Comparison of ENCODE assay signal across 19 cellular contexts in genomic region chr15:77081971-77082370, GRCh38. TPM values are rescaled to one million over a fixed set of nuclear protein-coding genes. Genes with fewer than 3 reads are reported as not detected.
A peak's percentile ranks its signal among the peaks of the same experiment; 100 is the strongest.
DNase-seq lines count a peak whose midpoint lies in the region; ATAC-seq, FAIRE-seq and TF ChIP-seq lines count a peak whose summit lies in the region.
"Had no signal": no experiment of that assay in that cellular context is flagged by ENCODE, and none has a peak within 500 bp of the region (broad histone marks: within the 10 kb centered on the region; RNA-seq: fewer than 3 reads in every experiment).

No MANE protein-coding gene starts in this region.

- TF ChIP-seq RAD21 in GM12878 (IDR thresholded peaks at IDR 0.05; ENCODE audit: insufficient read depth, low read depth, low read length): no peak

- H3K27me3 ChIP-seq in GM12878 (replicated peaks in 1 of 2; ENCODE audit: control insufficient read depth in 2 of 2, insufficient read depth in 2 of 2, low read length in 1 of 2) (no peaks in the 10 kb centered on the region), foreskin keratinocyte (no peaks in the 10 kb centered on the region)
- H3K27me3 ChIP-seq: Peyer's patch had no signal

- no peaks in the 10 kb centered on the region for H3K36me3 ChIP-seq in GM12878 (ENCODE audit: control insufficient read depth in 2 of 2, insufficient read depth in 2 of 2, low read length in 1 of 2)
- H3K36me3 ChIP-seq: Peyer's patch had no signal

- RAD21 ChIA-PET in GM12878 (lab: Charles Lee; ENCODE audit: unreplicated experiment): interaction anchor here (0.7 kb wide), 1 partner anchor 178 kb away, joined by 3 read pairs; no protein-coding TSS in a partner anchor

- H3K4me3 Mint-ChIP-seq in IgD-negative memory B cell (peak overlapping the region in 2 of 4 donors; percentile 22 to 54), naive B cell (peak overlapping the region in 7 of 8 donors; percentile 24 to 81 (median 52))
- peak overlapping the region; percentile 24 for H3K4me3 Mint-ChIP-seq in stimulated activated effector memory CD8-positive, alpha-beta T cell treated with anti-CD3 and anti-CD28 coated beads, Interleukin-12 subunit alpha, Interleukin-12 subunit beta, amount 100 ng/mL, for 72 hours

- no peak for DNase-seq in GM12878 (ENCODE audit: low read depth, low spot score)
- no peak for DNase-seq in naive B cell
- no peak for DNase-seq in stimulated activated effector memory CD8-positive, alpha-beta T cell treated with anti-CD3 and anti-CD28 coated beads, Interleukin-12 subunit alpha, Interleukin-12 subunit beta, amount 100 ng/mL, for 72 hours (ENCODE audit: low spot score in 2 of 2)
- no peak for DNase-seq in stimulated activated CD4-positive, alpha-beta T cell treated with anti-CD3 and anti-CD28 coated beads, Interleukin-4, amount 100 ng/mL, for 4 hours
- no peak for DNase-seq in foreskin keratinocyte
- DNase-seq: ACHN; AML-193; Calu3; CD4-positive, alpha-beta memory T cell; DMS53; GOT3; MM.1S; NCI-H1092 treated with DMSO at 0.1 percent for 48 hours; NCI-H510A treated with DMSO at 0.1 percent for 48 hours; Peyer's patch had no signal

- H3K4me1 ChIP-seq in GM12878 (ENCODE audit: control insufficient read depth, insufficient read depth, low read length) (peaks cover 35% of the 10 kb centered on the region), foreskin keratinocyte (no peaks in the 10 kb centered on the region)

- POLR2A ChIA-PET in GM12878 (lab: Charles Lee): interaction anchor here (0.7 to 1.2 kb wide), 3 partner anchors 11 to 997 kb away, joined by 3 read pairs; no protein-coding TSS in a partner anchor

- CTCF ChIA-PET in GM12878 (lab: Yijun Ruan, JAX): interaction anchor here (0.8 to 1.2 kb wide), 3 partner anchors 14 to 25 kb away, joined by 3 read pairs; no protein-coding TSS in a partner anchor

- H3K27ac ChIP-seq in GM12878 (ENCODE audit: control insufficient read depth, insufficient read depth): no peak overlapping the region
- no peak overlapping the region for H3K27ac ChIP-seq in foreskin keratinocyte
- H3K27ac ChIP-seq: Peyer's patch, SK-N-MC had no signal

- 68% methylated on average over 5 of the region's 5 CpGs for WGBS in GM12878 (ENCODE audit: insufficient coverage, insufficient replicate concordance, low lambda C conversion rate, missing lambda C conversion rate)

- H3K27me3 Mint-ChIP-seq in IgD-negative memory B cell (no peaks in the 10 kb centered on the region), naive B cell (no peaks in the 10 kb centered on the region)

- H3K4me2 ChIP-seq in GM12878 (ENCODE audit: control insufficient read depth, insufficient read depth): 0 out of 2 replicates have a peak overlapping the region, but pooled peaks have one; percentile 9

- ATAC-seq in GM12878: no peak
- ATAC-seq in naive B cell (ENCODE audit: low read depth in 2 of 2): no peak
- no peak for ATAC-seq in stimulated activated effector memory CD8-positive, alpha-beta T cell treated with anti-CD3 and anti-CD28 coated beads, Interleukin-12 subunit alpha, Interleukin-12 subunit beta, amount 100 ng/mL, for 72 hours
- no peak for ATAC-seq in GM19324 (IDR thresholded peaks at IDR 0.05; ENCODE audit: low FRiP score, unreplicated experiment)
- no peak for ATAC-seq in foreskin keratinocyte
- ATAC-seq: Right ventricle myocardium inferior had no signal

- peaks cover 33 to 41% (median 37%) of the 10 kb centered on the region in 3 donors for H3K4me1 Mint-ChIP-seq in IgD-negative memory B cell
- peaks cover 43 to 55% (median 54%) of the 10 kb centered on the region in 3 donors for H3K4me1 Mint-ChIP-seq in naive B cell
- H3K4me1 Mint-ChIP-seq in stimulated activated effector memory CD8-positive, alpha-beta T cell treated with anti-CD3 and anti-CD28 coated beads, Interleukin-12 subunit alpha, Interleukin-12 subunit beta, amount 100 ng/mL, for 72 hours: peaks cover 45% of the 10 kb centered on the region

- no peak for TF ChIP-seq CTCF in GM12878 (IDR thresholded peaks at IDR 0.05 in 2 of 3, conservative IDR thresholded peaks at IDR 0.05 in 1 of 3; ENCODE audit: control insufficient read depth in 2 of 3, extremely low read depth in 1 of 3, insufficient read depth in 1 of 3, low read depth in 3 of 3, low read length in 3 of 3)
- TF ChIP-seq CTCF in foreskin keratinocyte (conservative IDR thresholded peaks at IDR 0.05): no peak

- H3K9me3 ChIP-seq in GM12878 (replicated peaks; ENCODE audit: control insufficient read depth, insufficient read depth, low read length): no peaks in the 10 kb centered on the region
- H3K9me3 ChIP-seq: Peyer's patch had no signal

- H3K4me3 ChIP-seq in GM12878: no peak overlapping the region
- H3K4me3 ChIP-seq: Peyer's patch, SK-N-MC had no signal

- TF ChIP-seq EP300 in GM12878 (IDR thresholded peaks at IDR 0.05; ENCODE audit: borderline replicate concordance in 1 of 2, control insufficient read depth in 1 of 2, low read depth in 2 of 2, low read length in 2 of 2): no peak

- H4K20me1 ChIP-seq in GM12878 (ENCODE audit: control insufficient read depth, insufficient read depth): no peaks in the 10 kb centered on the region

- no peaks in the 10 kb centered on the region for H3K79me2 ChIP-seq in GM12878 (ENCODE audit: control insufficient read depth, insufficient read depth, low read length)

- BruUV-seq in GM12878 (replicated peaks; lab: Mats Ljungman, UMichigan): no TSS peak

- peak overlapping the region in 2 of 3 donors; percentile 20 to 97 for H3K27ac Mint-ChIP-seq in IgD-negative memory B cell
- H3K27ac Mint-ChIP-seq in naive B cell: peak overlapping the region in 5 of 6 donors; percentile 20 to 85 (median 59)
- peak overlapping the region; percentile 80 for H3K27ac Mint-ChIP-seq in stimulated activated effector memory CD8-positive, alpha-beta T cell treated with anti-CD3 and anti-CD28 coated beads, Interleukin-12 subunit alpha, Interleukin-12 subunit beta, amount 100 ng/mL, for 72 hours

- no peak for TF ChIP-seq POLR2A in GM12878 (IDR thresholded peaks at IDR 0.05; ENCODE audit: low read depth, low read length)

- no peak overlapping the region for H2AFZ ChIP-seq in GM12878 (ENCODE audit: control insufficient read depth, low read depth, low read length)

- intact Hi-C loops in GM12878 (cut with micrococcal nuclease; ENCODE audit: unreplicated experiment): loop anchor here (5.0 kb wide), 1 partner anchor 50 kb away; no protein-coding TSS in a partner anchor

- FAIRE-seq in GM12878 (lab: Jason Lieb, UNC): no peak

- no peak overlapping the region for H3K9ac ChIP-seq in GM12878 (ENCODE audit: control insufficient read depth, insufficient read depth, low read length)

- SMC1A ChIA-PET in GM12878 (lab: Charles Lee; ENCODE audit: uncharacterized antibody, unreplicated experiment): interaction anchor here (1.2 to 1.4 kb wide), 2 partner anchors 11 to 18 kb away, joined by 3 to 4 read pairs; no protein-coding TSS in a partner anchor

- H3K9me3 Mint-ChIP-seq in IgD-negative memory B cell (no peaks in the 10 kb centered on the region), naive B cell (no peaks in the 10 kb centered on the region)
- H3K9me3 Mint-ChIP-seq in stimulated activated effector memory CD8-positive, alpha-beta T cell treated with anti-CD3 and anti-CD28 coated beads, Interleukin-12 subunit alpha, Interleukin-12 subunit beta, amount 100 ng/mL, for 72 hours: no peaks in the 10 kb centered on the region
- H3K9me3 Mint-ChIP-seq: CD4-positive, alpha-beta memory T cell had no signal

- H3K36me3 Mint-ChIP-seq in IgD-negative memory B cell (no peaks in the 10 kb centered on the region), naive B cell (no peaks in the 10 kb centered on the region)
- peaks cover 6% of the 10 kb centered on the region for H3K36me3 Mint-ChIP-seq in stimulated activated effector memory CD8-positive, alpha-beta T cell treated with anti-CD3 and anti-CD28 coated beads, Interleukin-12 subunit alpha, Interleukin-12 subunit beta, amount 100 ng/mL, for 72 hours
- H3K36me3 Mint-ChIP-seq: CD4-positive, alpha-beta memory T cell had no signal

- in situ Hi-C loops in GM12878 (cut with MboI): no loop called here

TF ChIP-seq in GM12878, 131 proteins besides CTCF, POLR2A, EP300 and RAD21 (continues in another document):
- TF ChIP-seq ZNF217 (IDR thresholded peaks at IDR 0.05): no peak

RNA-seq across cellular contexts. Expression of gene TSPAN3, which starts 11.1 kb away (rescaled TPM):
- 471 TPM for polyA plus RNA-seq in IgD-negative memory B cell
- 32.5 and 33.4 TPM in 2 replicates for total RNA-seq in GM12878 (2013; cell fraction: nucleolus; rRNA removed)
- total RNA-seq in GM12878 (2014; rRNA removed): 59.0 and 63.0 TPM in 2 replicates
- 52.8 and 55.4 TPM in 2 replicates for total RNA-seq in GM12878 (2014; rRNA removed; fragmentation: Illumina TruSeq; extraction: Trizol)
- total RNA-seq in GM12878 (2021): 51.2 and 52.6 TPM in 2 replicates
- 42.9 TPM for polyA plus RNA-seq in GM12878 (2011; ENCODE audit: low read depth)
- polyA plus RNA-seq in GM12878 (2011; rRNA removed): 45.2 and 48.8 TPM in 2 replicates
- 44.9 and 46.4 TPM in 2 replicates for polyA plus RNA-seq in GM12878 (2011; cell fraction: cytosol; rRNA removed)
- polyA plus RNA-seq in GM12878 (2011; cell fraction: nucleus; rRNA removed): 26.2 and 30.1 TPM in 2 replicates
- 50.0 and 53.4 TPM in 2 replicates for polyA plus RNA-seq in GM12878 (2012)
- polyA plus RNA-seq in GM12878 (2014; fragmentation: Illumina TruSeq; extraction: Trizol): 60.4 and 78.2 TPM in 2 replicates
- 10 to 100 TPM; 18.9 to 31.7 TPM for polyA plus RNA-seq in GM12878 (2014; fragmentation: Nextera tagmentation; extraction: Ambion mirVana)
- polyA plus RNA-seq in GM12878 (2014; rRNA removed): 59.4 and 64.0 TPM in 2 replicates
- 100 to 1,000 TPM; 103 to 114 TPM for polyA plus RNA-seq in GM12878 (2016; fragmentation: Nextera tagmentation; extraction: Ambion mirVana)
- 47.9 and 57.2 TPM in 2 replicates for polyA minus RNA-seq in GM12878 (2011; rRNA and poly(A)+ RNA removed)
- polyA minus RNA-seq in GM12878 (2011; cell fraction: cytosol; rRNA and poly(A)+ RNA removed): 13.8 and 18.6 TPM in 2 replicates
- 6.3 and 13.0 TPM in 2 replicates for polyA minus RNA-seq in GM12878 (2011; cell fraction: nucleus; rRNA and poly(A)+ RNA removed)
- polyA plus RNA-seq in naive B cell (ENCODE audit: low read depth in 6 of 6): 100 to 1,000 TPM; 418 to 685 (median 569) TPM
- 107 and 123 TPM in 2 replicates for total RNA-seq in foreskin keratinocyte
- 86.5 and 108 TPM in 2 replicates for polyA plus RNA-seq in foreskin keratinocyte
